Comparison of ENCODE assay signal across 1 cellular context in genomic region chr5:14771195-14771594, GRCh38.
TF ChIP-seq lines count a peak whose summit lies in the region.

No MANE protein-coding gene starts in this region.

TF ChIP-seq in IMR-90, 13 proteins besides CTCF, POLR2A, EP300 and RAD21 (continued from another document):
- TF ChIP-seq ELK1 (IDR thresholded peaks at IDR 0.05; ENCODE audit: borderline replicate concordance, low read depth, low read length): no peak
TF ChIP-seq in IMR-90: peak in this region for 1.
